In genomic region chr7:152027491-152028365, GRCh38 we compare ENCODE assay signal across 1 cellular context.
TF ChIP-seq lines count a peak whose summit lies in the region.

No MANE protein-coding gene starts in this region.

TF ChIP-seq in A549, 52 proteins besides CTCF, POLR2A, EP300 and RAD21:
- TF ChIP-seq MAFK (IDR thresholded peaks at IDR 0.05; ENCODE audit: partially characterized antibody) = peak; percentile 67
